ENCODE assay signal across 10 cellular contexts in genomic region chr6:43060755-43061633, GRCh38. TPM values are rescaled to one million over a fixed set of nuclear protein-coding genes. Genes with fewer than 3 reads are reported as not detected.
A peak's percentile ranks its signal among the peaks of the same experiment; 100 is the strongest.
DNase-seq lines count a peak whose midpoint lies in the region; ATAC-seq and TF ChIP-seq lines count a peak whose summit lies in the region.
"Had no signal": no experiment of that assay in that cellular context is flagged by ENCODE, and none has a peak within 500 bp of the region (broad histone marks: within the 10 kb centered on the region; RNA-seq: fewer than 3 reads in every experiment).

No MANE protein-coding gene starts in this region.

- no peak overlapping the region for H3K4me3 ChIP-seq in mesendoderm (ENCODE audit: low read length)
- peak overlapping the region; percentile 76 to 92 for H3K4me3 ChIP-seq in tibial artery

- H3K9me3 ChIP-seq in tibial artery: no peaks in the 10 kb centered on the region

- H3K56ac ChIP-seq in mesendoderm (ENCODE audit: low read length): peak overlapping the region; percentile 95

- H3K9ac ChIP-seq in mesendoderm (ENCODE audit: low read length): peak overlapping the region; percentile 78

- H3K27me3 Mint-ChIP-seq in activated naive CD4-positive, alpha-beta T cell treated with anti-CD3 and anti-CD28 coated beads, Interleukin-2, amount 10 ng/mL, durations not matched to agents 7 days and 5 days: no peaks in the 10 kb centered on the region
- H3K27me3 Mint-ChIP-seq in activated naive CD8-positive, alpha-beta T cell treated with anti-CD3 and anti-CD28 coated beads, Interleukin-2, amount 50 U/mL, for 24 hours: no peaks in the 10 kb centered on the region

- no peak overlapping the region for H3K18ac ChIP-seq in mesendoderm (ENCODE audit: low read length)

- CTCF ChIA-PET in activated naive CD4-positive, alpha-beta T cell treated with anti-CD3 and anti-CD28 coated beads, Interleukin-2, amount 10 ng/mL, durations not matched to agents 7 days and 5 days (lab: Charles Lee): interaction anchor here (0.9 to 1.7 kb wide), 2 partner anchors 8 to 83 kb away, joined by 3 to 6 read pairs; no protein-coding TSS in a partner anchor

- H3K27ac Mint-ChIP-seq in activated naive CD4-positive, alpha-beta T cell treated with anti-CD3 and anti-CD28 coated beads, Interleukin-2, amount 10 ng/mL, durations not matched to agents 7 days and 5 days: no peak overlapping the region
- no peak overlapping the region for H3K27ac Mint-ChIP-seq in activated naive CD4-positive, alpha-beta T cell treated with anti-CD3 and anti-CD28 coated beads, Interleukin-2, amount 50 U/mL, for 72 hours
- H3K27ac Mint-ChIP-seq in activated naive CD8-positive, alpha-beta T cell treated with anti-CD3 and anti-CD28 coated beads, Interleukin-2, amount 50 U/mL, for 24 hours: no peak overlapping the region

- no peak overlapping the region for H2BK5ac ChIP-seq in mesendoderm (ENCODE audit: low read length)

- no CpG with 5 or more reads among the region's 12 CpGs for WGBS in mesendoderm (ENCODE audit: extremely low coverage, insufficient coverage, low lambda C conversion rate)

- no peak for ATAC-seq in activated naive CD4-positive, alpha-beta T cell treated with anti-CD3 and anti-CD28 coated beads, Interleukin-2, amount 50 U/mL, for 72 hours
- no peak for ATAC-seq in activated naive CD8-positive, alpha-beta T cell treated with anti-CD3 and anti-CD28 coated beads, Interleukin-2, amount 50 U/mL, for 24 hours
- ATAC-seq in GM21529 (IDR thresholded peaks at IDR 0.05; ENCODE audit: unreplicated experiment): no peak

- H3K4me1 Mint-ChIP-seq in activated naive CD4-positive, alpha-beta T cell treated with anti-CD3 and anti-CD28 coated beads, Interleukin-2, amount 10 ng/mL, durations not matched to agents 7 days and 5 days: peaks cover 40% of the 10 kb centered on the region
- H3K4me1 Mint-ChIP-seq in activated naive CD8-positive, alpha-beta T cell treated with anti-CD3 and anti-CD28 coated beads, Interleukin-2, amount 50 U/mL, for 24 hours: peaks cover 30% of the 10 kb centered on the region

- no peak overlapping the region for H4K5ac ChIP-seq in mesendoderm (ENCODE audit: low read length)

- H3K79me1 ChIP-seq in mesendoderm (ENCODE audit: low read length): peaks cover 17% of the 10 kb centered on the region

- no peak overlapping the region for H2BK120ac ChIP-seq in mesendoderm (ENCODE audit: low read depth, low read length)

- no peak for DNase-seq in activated naive CD4-positive, alpha-beta T cell treated with anti-CD3 and anti-CD28 coated beads, Interleukin-2, amount 10 ng/mL, durations not matched to agents 7 days and 5 days
- no peak for DNase-seq in activated naive CD4-positive, alpha-beta T cell treated with anti-CD3 and anti-CD28 coated beads, Interleukin-2, amount 50 U/mL, for 72 hours (ENCODE audit: low spot score in 2 of 2)
- no peak for DNase-seq in activated naive CD8-positive, alpha-beta T cell treated with anti-CD3 and anti-CD28 coated beads, Interleukin-2, amount 50 U/mL, for 24 hours
- DNase-seq in mesendoderm (no peak), tibial artery (no peak), NAMALWA (ENCODE audit: low spot score) (no peak), mesenteric fat pad (ENCODE audit: low spot score) (no peak)
- DNase-seq: cortex of kidney; stimulated activated naive CD4-positive, alpha-beta T cell treated with Interleukin-2 at 50 U/mL for 16 hours had no signal

- H3K4ac ChIP-seq in mesendoderm (ENCODE audit: low read depth, low read length): no peak overlapping the region

- H3K79me2 ChIP-seq in mesendoderm (ENCODE audit: control insufficient read depth, insufficient read depth, low read length): peaks cover 13% of the 10 kb centered on the region

- H3K4me1 ChIP-seq in mesendoderm (ENCODE audit: control insufficient read depth, low read depth, low read length) (peaks cover 6% of the 10 kb centered on the region), tibial artery (peaks cover 4 to 30% (median 21%) of the 10 kb centered on the region in 4 donors)

- H3K27ac ChIP-seq in mesendoderm (ENCODE audit: low read depth, low read length) (no peak overlapping the region), tibial artery (peak overlapping the region in 1 of 2 donors; percentile 91)

- H2BK15ac ChIP-seq in mesendoderm (replicated peaks; ENCODE audit: low read depth): no peak overlapping the region

- intact Hi-C loops in tibial artery (cut with DNase I; ENCODE audit: low total_unique reads): no loop called here

- H3K4me2 ChIP-seq in mesendoderm (ENCODE audit: low read length): peak overlapping the region; percentile 8

- no peak for TF ChIP-seq CTCF in tibial artery (IDR thresholded peaks at IDR 0.05)

- H3K23ac ChIP-seq in mesendoderm (ENCODE audit: low read length): no peak overlapping the region

- H3K36me3 Mint-ChIP-seq in activated naive CD4-positive, alpha-beta T cell treated with anti-CD3 and anti-CD28 coated beads, Interleukin-2, amount 10 ng/mL, durations not matched to agents 7 days and 5 days: peaks cover 11% of the 10 kb centered on the region
- H3K36me3 Mint-ChIP-seq in activated naive CD4-positive, alpha-beta T cell treated with anti-CD3 and anti-CD28 coated beads, Interleukin-2, amount 50 U/mL, for 72 hours: peaks cover 0 to 11% of the 10 kb centered on the region in 2 donors
- peaks cover 12% of the 10 kb centered on the region for H3K36me3 Mint-ChIP-seq in activated naive CD8-positive, alpha-beta T cell treated with anti-CD3 and anti-CD28 coated beads, Interleukin-2, amount 50 U/mL, for 24 hours (ENCODE audit: low read depth)

- no peaks in the 10 kb centered on the region for H3K27me3 ChIP-seq in mesendoderm (ENCODE audit: insufficient read depth, low read length, poor library complexity)
- H3K27me3 ChIP-seq in tibial artery: no peaks in the 10 kb centered on the region

- H3K36me3 ChIP-seq in mesendoderm (ENCODE audit: control insufficient read depth, insufficient read depth, low read length): no peaks in the 10 kb centered on the region
- peaks cover 5 to 60% (median 35%) of the 10 kb centered on the region in 3 donors for H3K36me3 ChIP-seq in tibial artery

- peak overlapping the region; percentile 93 for H3K4me3 Mint-ChIP-seq in activated naive CD4-positive, alpha-beta T cell treated with anti-CD3 and anti-CD28 coated beads, Interleukin-2, amount 10 ng/mL, durations not matched to agents 7 days and 5 days
- H3K4me3 Mint-ChIP-seq in activated naive CD8-positive, alpha-beta T cell treated with anti-CD3 and anti-CD28 coated beads, Interleukin-2, amount 50 U/mL, for 24 hours: peak overlapping the region; percentile 96

- no peak overlapping the region for H2AK5ac ChIP-seq in mesendoderm (ENCODE audit: low read length)

- no peaks in the 10 kb centered on the region for H3K9me3 Mint-ChIP-seq in activated naive CD4-positive, alpha-beta T cell treated with anti-CD3 and anti-CD28 coated beads, Interleukin-2, amount 10 ng/mL, durations not matched to agents 7 days and 5 days
- no peaks in the 10 kb centered on the region for H3K9me3 Mint-ChIP-seq in activated naive CD4-positive, alpha-beta T cell treated with anti-CD3 and anti-CD28 coated beads, Interleukin-2, amount 50 U/mL, for 72 hours
- H3K9me3 Mint-ChIP-seq in activated naive CD8-positive, alpha-beta T cell treated with anti-CD3 and anti-CD28 coated beads, Interleukin-2, amount 50 U/mL, for 24 hours: no peaks in the 10 kb centered on the region

- H4K8ac ChIP-seq in mesendoderm (ENCODE audit: low read depth, low read length): no peak overlapping the region

RNA-seq across cellular contexts. Expression of gene KLC4, which starts 1.6 kb away (rescaled TPM):
- 10 to 100 TPM; 19.9 to 50.1 TPM for total RNA-seq in activated naive CD4-positive, alpha-beta T cell treated with anti-CD3 and anti-CD28 coated beads, Interleukin-2, amount 50 U/mL, for 72 hours
- 11.9 TPM for polyA plus RNA-seq in mesendoderm (2013, experiment 1 of 2)
- 12.4 TPM for polyA plus RNA-seq in mesendoderm (2013, experiment 2 of 2)
- total RNA-seq in mesenteric fat pad: 18.1 TPM

RNA-seq across cellular contexts. Expression of gene MRPL2, which starts 1.8 kb away (rescaled TPM):
- 10 to 100 TPM; 87.4 to 99.8 TPM for total RNA-seq in activated naive CD4-positive, alpha-beta T cell treated with anti-CD3 and anti-CD28 coated beads, Interleukin-2, amount 50 U/mL, for 72 hours
- polyA plus RNA-seq in mesendoderm (2013, experiment 1 of 2): 59.0 TPM
- polyA plus RNA-seq in mesendoderm (2013, experiment 2 of 2): 62.6 TPM
- total RNA-seq in mesenteric fat pad: 59.3 TPM

RNA-seq across cellular contexts. Expression of gene CUL7, which starts 7.3 kb away (rescaled TPM):
- 10 to 100 TPM; 13.0 to 21.6 TPM for total RNA-seq in activated naive CD4-positive, alpha-beta T cell treated with anti-CD3 and anti-CD28 coated beads, Interleukin-2, amount 50 U/mL, for 72 hours
- polyA plus RNA-seq in mesendoderm (2013, experiment 1 of 2): 5.4 TPM
- polyA plus RNA-seq in mesendoderm (2013, experiment 2 of 2): 5.2 TPM
- 13.7 TPM for total RNA-seq in mesenteric fat pad

RNA-seq across cellular contexts. Expression of gene PTK7, which starts 15.1 kb away (rescaled TPM):
- 1 to 10 TPM; 2.9 to 4.7 TPM for total RNA-seq in activated naive CD4-positive, alpha-beta T cell treated with anti-CD3 and anti-CD28 coated beads, Interleukin-2, amount 50 U/mL, for 72 hours
- polyA plus RNA-seq in mesendoderm (2013, experiment 1 of 2): 62.6 TPM
- polyA plus RNA-seq in mesendoderm (2013, experiment 2 of 2): 63.6 TPM
- total RNA-seq in mesenteric fat pad: 13.6 TPM

RNA-seq across cellular contexts. Expression of gene RRP36, which starts 39.6 kb away (rescaled TPM):
- total RNA-seq in activated naive CD4-positive, alpha-beta T cell treated with anti-CD3 and anti-CD28 coated beads, Interleukin-2, amount 50 U/mL, for 72 hours: 10 to 100 TPM; 45.6 to 46.9 TPM
- polyA plus RNA-seq in mesendoderm (2013, experiment 1 of 2): 126 TPM
- polyA plus RNA-seq in mesendoderm (2013, experiment 2 of 2): 127 TPM
- 51.9 TPM for total RNA-seq in mesenteric fat pad
